In genomic region chr7:2037301-2037804, GRCh38 we compare ENCODE assay signal across 9 cellular contexts.
DNase-seq lines count a peak whose midpoint lies in the region; ATAC-seq and TF ChIP-seq lines count a peak whose summit lies in the region.
"Had no signal": no experiment of that assay in that cellular context is flagged by ENCODE, and none has a peak within 500 bp of the region (broad histone marks: within the 10 kb centered on the region; RNA-seq: fewer than 3 reads in every experiment).

No MANE protein-coding gene starts in this region.

- H3K9me3 ChIP-seq in body of pancreas (no peaks in the 10 kb centered on the region), mucosa of rectum (ENCODE audit: control insufficient read depth in 2 of 2, low read length in 2 of 2) (no peaks in the 10 kb centered on the region), uterus (no peaks in the 10 kb centered on the region)

- H3K27me3 ChIP-seq in body of pancreas (no peaks in the 10 kb centered on the region), mucosa of rectum (ENCODE audit: control insufficient read depth in 2 of 2, insufficient read depth in 2 of 2, low read length in 2 of 2) (no peaks in the 10 kb centered on the region), uterus (no peaks in the 10 kb centered on the region)

- H3K9ac ChIP-seq in mucosa of rectum (ENCODE audit: low read depth in 1 of 2, low read length in 2 of 2), result peak overlapping the region in 1 of 2 donors; percentile 48

- TF ChIP-seq CTCF in body of pancreas (IDR thresholded peaks at IDR 0.05), result no peak
- no peak for TF ChIP-seq CTCF in uterus (IDR thresholded peaks at IDR 0.05)

- DNase-seq in stimulated activated CD4-positive, alpha-beta T cell treated with anti-CD3 and anti-CD28 coated beads, Interleukin-15, amount 100 ng/mL, for 24 hours, result peak; percentile 12
- DNase-seq in stimulated activated CD4-positive, alpha-beta T cell treated with anti-CD3 and anti-CD28 coated beads, Interleukin-1b, Interleukin-23, amount 100 ng/mL, for 48 hours, result no peak
- DNase-seq in body of pancreas, result peak in 1 of 4 donors; percentile 4
- DNase-seq in uterus, result no peak
- no peak for DNase-seq in HK-2 (ENCODE audit: unreplicated experiment)
- DNase-seq in DMS 273 (lab: John Stamatoyannopoulos, UW; ENCODE audit: unreplicated experiment), result no peak
- DNase-seq: DMS79 treated with DMSO at 0.1 percent for 48 hours had no signal

- H3K27ac ChIP-seq in body of pancreas (no peak overlapping the region), mucosa of rectum (ENCODE audit: low read depth in 2 of 2, low read length in 2 of 2) (no peak overlapping the region), uterus (peak overlapping the region; percentile 53 to 57)

- H3K36me3 ChIP-seq in body of pancreas (replicated peaks in 1 of 2; ENCODE audit: insufficient read depth in 1 of 2, low read depth in 2 of 2) (no peaks in the 10 kb centered on the region), mucosa of rectum (ENCODE audit: control insufficient read depth in 2 of 2, insufficient read depth in 2 of 2, low read length in 2 of 2) (peaks cover 0 to 3% of the 10 kb centered on the region in 2 donors), uterus (no peaks in the 10 kb centered on the region)

- no peak overlapping the region for H3K4me3 ChIP-seq in body of pancreas
- H3K4me3 ChIP-seq in mucosa of rectum (ENCODE audit: low read length in 2 of 2), result peak overlapping the region; percentile 37 to 72
- H3K4me3 ChIP-seq in uterus, result peak overlapping the region; percentile 12 to 17

- WGBS in body of pancreas, 2 donors, result 71 to 80% methylated on average over 17 of the region's 17 CpGs

- peak; percentile 24 for ATAC-seq in body of pancreas
- no peak for ATAC-seq in HG03039 (IDR thresholded peaks at IDR 0.05; ENCODE audit: unreplicated experiment)

- TF ChIP-seq POLR2A in body of pancreas (IDR thresholded peaks at IDR 0.05), result no peak
- no peak for TF ChIP-seq POLR2A in uterus (IDR thresholded peaks at IDR 0.05)

- H3K4me1 ChIP-seq in body of pancreas, result peaks cover 9% of the 10 kb centered on the region
- peaks cover 0 to 7% of the 10 kb centered on the region in 2 donors for H3K4me1 ChIP-seq in mucosa of rectum (ENCODE audit: control insufficient read depth in 2 of 2, insufficient read depth in 2 of 2, low read length in 2 of 2)
- no peaks in the 10 kb centered on the region for H3K4me1 ChIP-seq in uterus

- intact Hi-C loops in body of pancreas (cut with DNase I), result no loop called here
- intact Hi-C loops in uterus (cut with DNase I; ENCODE audit: low total_unique reads), result no loop called here

Comparison
In these comparisons a context has a peak if more than half of its experiments do, and no peak if none do; other contexts are left out.
1. H3K27ac ChIP-seq: peak in uterus (2 of 2); none in body of pancreas (0 of 4) and mucosa of rectum (0 of 2).
2. H3K4me3 ChIP-seq: peak in mucosa of rectum (2 of 2) and uterus (2 of 2); none in body of pancreas (0 of 2).